ENCODE assay signal across 20 cellular contexts in genomic region chr5:59065551-59065950, GRCh38.
DNase-seq lines count a peak whose midpoint lies in the region; TF ChIP-seq lines count a peak whose summit lies in the region.
"Had no signal": no experiment of that assay in that cellular context is flagged by ENCODE, and none has a peak within 500 bp of the region (broad histone marks: within the 10 kb centered on the region; RNA-seq: fewer than 3 reads in every experiment).

No MANE protein-coding gene starts in this region.

- TF ChIP-seq POLR2A in spleen (IDR thresholded peaks at IDR 0.05) = no peak

- no peaks in the 10 kb centered on the region for H3K9me3 Mint-ChIP-seq in activated naive CD4-positive, alpha-beta T cell treated with anti-CD3 and anti-CD28 coated beads for 36 hours
- H3K9me3 Mint-ChIP-seq: activated T-cell treated with anti-CD3 and anti-CD28 coated beads, Interleukin-2, amount 50 U/mL, for 4 hours had no signal

- H3K9me3 ChIP-seq in fibroblast of lung (ENCODE audit: control insufficient read depth, insufficient read depth, low read depth, low read length) (no peaks in the 10 kb centered on the region), skeletal muscle satellite cell (replicated peaks; ENCODE audit: low read length) (no peaks in the 10 kb centered on the region), spleen (no peaks in the 10 kb centered on the region)
- H3K9me3 ChIP-seq: colonic mucosa, right lobe of liver, thyroid gland had no signal

- no peak overlapping the region for H3K27ac Mint-ChIP-seq in activated naive CD4-positive, alpha-beta T cell treated with anti-CD3 and anti-CD28 coated beads for 36 hours
- H3K27ac Mint-ChIP-seq: activated CD8-positive, alpha-beta T cell treated with anti-CD3 and anti-CD28 coated beads, Interleukin-2, amount 10 ng/mL, durations not matched to agents 7 days and 5 days; memory B cell had no signal

- no peaks in the 10 kb centered on the region for H3K27me3 Mint-ChIP-seq in activated naive CD4-positive, alpha-beta T cell treated with anti-CD3 and anti-CD28 coated beads for 36 hours (ENCODE audit: low read depth)
- H3K27me3 Mint-ChIP-seq: memory B cell had no signal

- TF ChIP-seq CTCF in fibroblast of lung (conservative IDR thresholded peaks at IDR 0.05 in 1 of 2, IDR thresholded peaks at IDR 0.05 in 1 of 2; ENCODE audit: low read depth in 1 of 2, low read length in 2 of 2) = no peak
- TF ChIP-seq CTCF in spleen (IDR thresholded peaks at IDR 0.05 in 8 of 11, conservative IDR thresholded peaks at IDR 0.05 in 3 of 11) = no peak

- no peak overlapping the region for H3K4me3 ChIP-seq in fibroblast of lung (replicated peaks in 1 of 4; ENCODE audit: control extremely low read depth in 1 of 4, insufficient read depth in 1 of 4, low read depth in 3 of 4, low read length in 4 of 4)
- H3K4me3 ChIP-seq in skeletal muscle satellite cell (ENCODE audit: low read length) = peak overlapping the region; percentile 57
- no peak overlapping the region for H3K4me3 ChIP-seq in spleen
- H3K4me3 ChIP-seq: colonic mucosa, right lobe of liver, thyroid gland had no signal

- H3K36me3 ChIP-seq in fibroblast of lung (ENCODE audit: control insufficient read depth, insufficient read depth, low read length) = no peaks in the 10 kb centered on the region
- H3K36me3 ChIP-seq in skeletal muscle satellite cell (ENCODE audit: insufficient read depth, low read length) = no peaks in the 10 kb centered on the region
- no peaks in the 10 kb centered on the region for H3K36me3 ChIP-seq in spleen
- H3K36me3 ChIP-seq: colonic mucosa, right lobe of liver, thyroid gland had no signal

- no peaks in the 10 kb centered on the region for H4K20me1 ChIP-seq in fibroblast of lung (ENCODE audit: control insufficient read depth, extremely low read depth, insufficient read depth, low read length)

- no peaks in the 10 kb centered on the region for H3K79me2 ChIP-seq in fibroblast of lung (ENCODE audit: control insufficient read depth, insufficient read depth, low read length)

- H3K9ac ChIP-seq in fibroblast of lung (ENCODE audit: insufficient read depth, low read length) = no peak overlapping the region
- H3K9ac ChIP-seq in skeletal muscle satellite cell (ENCODE audit: low read depth, low read length) = peak overlapping the region; percentile 82

- intact Hi-C loops in spleen (cut with DNase I; ENCODE audit: low total_unique reads) = no loop called here
- intact Hi-C loops in activated naive CD4-positive, alpha-beta T cell treated with anti-CD3 and anti-CD28 coated beads for 36 hours (cut with micrococcal nuclease) = no loop called here

- WGBS in spleen, 5 donors = 87 to 100% (median 94%) methylated on average over 1 of the region's 1 CpG

- H2AFZ ChIP-seq in fibroblast of lung (ENCODE audit: low read length) = no peak overlapping the region

- H3K27ac ChIP-seq in fibroblast of lung (ENCODE audit: insufficient read depth, low read length) = no peak overlapping the region
- H3K27ac ChIP-seq in spleen = no peak overlapping the region
- H3K27ac ChIP-seq: colonic mucosa, right lobe of liver, thyroid gland had no signal

- no peaks in the 10 kb centered on the region for H3K27me3 ChIP-seq in fibroblast of lung (ENCODE audit: control insufficient read depth, insufficient read depth, low read length)
- no peaks in the 10 kb centered on the region for H3K27me3 ChIP-seq in skeletal muscle satellite cell (ENCODE audit: control insufficient read depth, insufficient read depth, low read length)
- no peaks in the 10 kb centered on the region for H3K27me3 ChIP-seq in spleen (replicated peaks in 1 of 7)
- H3K27me3 ChIP-seq: colonic mucosa, right lobe of liver, thyroid gland had no signal

- no peaks in the 10 kb centered on the region for H3K4me1 Mint-ChIP-seq in activated naive CD4-positive, alpha-beta T cell treated with anti-CD3 and anti-CD28 coated beads for 36 hours (ENCODE audit: low read depth)
- H3K4me1 Mint-ChIP-seq: memory B cell had no signal

- DNase-seq in ELR (ENCODE audit: low read depth) (peak; percentile 85), M059J (ENCODE audit: low read depth) (peak; percentile 42), fibroblast of lung (ENCODE audit: low read depth in 2 of 2) (peak; percentile 41 to 53), spleen (no peak)
- no peak for DNase-seq in effector CD4-positive, alpha-beta T cell
- DNase-seq in activated naive CD4-positive, alpha-beta T cell treated with anti-CD3 and anti-CD28 coated beads for 36 hours = no peak
- DNase-seq: activated CD8-positive, alpha-beta T cell treated with anti-CD3 and anti-CD28 coated beads, Interleukin-2, amount 10 ng/mL, durations not matched to agents 7 days and 5 days; activated naive CD4-positive, alpha-beta T cell treated with anti-CD3 and anti-CD28 coated beads, Interleukin-2, amount 50 U/mL, for 16 hours; activated T-cell treated with anti-CD3 and anti-CD28 coated beads, Interleukin-2, amount 50 U/mL, for 4 hours; colonic mucosa; NCI-H1417 treated with DMSO at 0.1 percent for 48 hours; NCI-H526; right lobe of liver; RPMI8226; stimulated activated CD4-positive, alpha-beta T cell treated with anti-CD3 and anti-CD28 coated beads, Interleukin-2, amount 100 ng/mL, for 24 hours; stimulated activated naive CD4-positive, alpha-beta T cell treated with Interleukin-2 at 50 U/mL for 16 hours; T-helper 9 cell; thyroid gland had no signal

- H3K36me3 Mint-ChIP-seq in activated naive CD4-positive, alpha-beta T cell treated with anti-CD3 and anti-CD28 coated beads for 36 hours (ENCODE audit: low read depth) = no peaks in the 10 kb centered on the region

- no peak overlapping the region for H3K4me3 Mint-ChIP-seq in activated naive CD4-positive, alpha-beta T cell treated with anti-CD3 and anti-CD28 coated beads for 36 hours
- H3K4me3 Mint-ChIP-seq: activated CD8-positive, alpha-beta T cell treated with anti-CD3 and anti-CD28 coated beads, Interleukin-2, amount 10 ng/mL, durations not matched to agents 7 days and 5 days; activated T-cell treated with anti-CD3 and anti-CD28 coated beads, Interleukin-2, amount 50 U/mL, for 4 hours; memory B cell had no signal

- H3K4me2 ChIP-seq in fibroblast of lung (ENCODE audit: extremely low read depth, insufficient read depth, low read length) (no peak overlapping the region), skeletal muscle satellite cell (ENCODE audit: low read length) (peak overlapping the region; percentile 78)

- H3K4me1 ChIP-seq in fibroblast of lung (ENCODE audit: control insufficient read depth, extremely low read depth, insufficient read depth, low read length) (peaks cover 7% of the 10 kb centered on the region), skeletal muscle satellite cell (ENCODE audit: control insufficient read depth, insufficient read depth, low read length) (peaks cover 61% of the 10 kb centered on the region), spleen (peaks cover 0 to 8% (median 0%) of the 10 kb centered on the region in 6 donors)
- H3K4me1 ChIP-seq: colonic mucosa, right lobe of liver, thyroid gland had no signal

- CTCF ChIA-PET in activated naive CD4-positive, alpha-beta T cell treated with anti-CD3 and anti-CD28 coated beads for 36 hours (lab: Charles Lee) = no interaction called here

Comparison
In these comparisons a context has a peak if more than half of its experiments do, and no peak if none do; other contexts are left out.
1. DNase-seq: peak in ELR (single experiment), M059J (single experiment) and fibroblast of lung (2 of 2); none in spleen (single experiment), effector CD4-positive, alpha-beta T cell (single experiment) and activated naive CD4-positive, alpha-beta T cell treated with anti-CD3 and anti-CD28 coated beads for 36 hours (single experiment).